In genomic region chr6:80287607-80288006, GRCh38 we compare ENCODE assay signal across 16 cellular contexts.
DNase-seq lines count a peak whose midpoint lies in the region; ATAC-seq, FAIRE-seq and TF ChIP-seq lines count a peak whose summit lies in the region.
"Had no signal": no experiment of that assay in that cellular context is flagged by ENCODE, and none has a peak within 500 bp of the region (broad histone marks: within the 10 kb centered on the region; RNA-seq: fewer than 3 reads in every experiment).

No MANE protein-coding gene starts in this region.

- H3K4me3 Mint-ChIP-seq in mesothelial cell of epicardium, result no peak overlapping the region
- H3K4me3 Mint-ChIP-seq: CD4-positive, alpha-beta T cell had no signal

- H3K27ac ChIP-seq in Karpas-422 (ENCODE audit: low read length), result no peak overlapping the region
- H3K27ac ChIP-seq: GM23248, HL-60 had no signal

- H3K4me2 ChIP-seq in Karpas-422 (ENCODE audit: low read depth, low read length, poor library complexity, severe bottlenecking), result no peak overlapping the region

- peak overlapping the region; percentile 39 for H3K27ac Mint-ChIP-seq in mesothelial cell of epicardium
- H3K27ac Mint-ChIP-seq: CD4-positive, alpha-beta T cell had no signal

- H3K9ac ChIP-seq in Karpas-422 (ENCODE audit: low read length), result no peak overlapping the region
- H3K9ac ChIP-seq: GM23248 had no signal

- peaks cover 5% of the 10 kb centered on the region; the same call in 1 of the 2 replicates for H3K79me2 ChIP-seq in Karpas-422 (ENCODE audit: low read length)

- no peak for TF ChIP-seq CTCF in bronchial epithelial cell (IDR thresholded peaks at IDR 0.05; ENCODE audit: insufficient read depth, low read length, severe bottlenecking)
- no peak for TF ChIP-seq CTCF in mesothelial cell of epicardium (IDR thresholded peaks at IDR 0.05; ENCODE audit: unreplicated experiment)

- peaks cover 36% of the 10 kb centered on the region for H3K4me1 Mint-ChIP-seq in mesothelial cell of epicardium

- no peaks in the 10 kb centered on the region; the same call in 1 of the 2 replicates for H3K9me3 ChIP-seq in Karpas-422 (ENCODE audit: low read length)

- no peaks in the 10 kb centered on the region for H4K20me1 ChIP-seq in Karpas-422 (ENCODE audit: insufficient read depth, low read depth, low read length)

- H2AFZ ChIP-seq in Karpas-422 (ENCODE audit: low read length), result no peak overlapping the region
- H2AFZ ChIP-seq: GM23248 had no signal

- DNase-seq in Right ventricle myocardium inferior (ENCODE audit: missing footprints) (peak; percentile 54), left cardiac atrium (no peak), bronchial epithelial cell (ENCODE audit: low read depth) (peak; percentile 30), mesothelial cell of epicardium (ENCODE audit: low spot score in 2 of 2, unreplicated experiment in 2 of 2) (no peak), nucleus accumbens (lab: John Stamatoyannopoulos, UW) (no peak), glomerular visceral epithelial cell (ENCODE audit: extremely low spot score) (no peak), Karpas-422 (no peak)
- DNase-seq: ACHN; C1 segment of cervical spinal cord; Calu3; CD4-positive, alpha-beta T cell; DMS 273 treated with DMSO at 0.1 percent for 48 hours; GM23248; H7 had no signal

- no peaks in the 10 kb centered on the region for H3K9me2 ChIP-seq in Karpas-422 (replicated peaks; ENCODE audit: insufficient read depth, low read length)

- peaks cover 4% of the 10 kb centered on the region; the same call in 1 of the 2 replicates for H3K4me1 ChIP-seq in Karpas-422 (ENCODE audit: low read length)

- intact Hi-C loops in Right ventricle myocardium inferior (cut with DNase I), result no loop called here
- intact Hi-C loops in left cardiac atrium (cut with DNase I), result no loop called here

- H3K36me3 ChIP-seq in bronchial epithelial cell (ENCODE audit: control insufficient read depth, insufficient read depth, low read length) (no peaks in the 10 kb centered on the region), Karpas-422 (ENCODE audit: insufficient read depth, low read length) (no peaks in the 10 kb centered on the region)

- H3K9me3 Mint-ChIP-seq in mesothelial cell of epicardium, result peaks cover 12% of the 10 kb centered on the region
- H3K9me3 Mint-ChIP-seq: CD4-positive, alpha-beta T cell had no signal

- no peak for ATAC-seq in Right ventricle myocardium inferior
- no peak for ATAC-seq in left cardiac atrium

- H3K4me3 ChIP-seq in bronchial epithelial cell (ENCODE audit: low read depth, low read length) (no peak overlapping the region), Karpas-422 (ENCODE audit: low read length) (no peak overlapping the region)
- H3K4me3 ChIP-seq: GM23248 had no signal

- no peaks in the 10 kb centered on the region for H3K27me3 Mint-ChIP-seq in mesothelial cell of epicardium (ENCODE audit: low read depth)
- H3K27me3 Mint-ChIP-seq: CD4-positive, alpha-beta T cell had no signal

- no peak for FAIRE-seq in bronchial epithelial cell (lab: Jason Lieb, UNC)
- FAIRE-seq: GM18507 had no signal

- peaks cover 5% of the 10 kb centered on the region for H3K36me3 Mint-ChIP-seq in mesothelial cell of epicardium

- H3K27me3 ChIP-seq in bronchial epithelial cell (ENCODE audit: control insufficient read depth, insufficient read depth, low read length), result no peaks in the 10 kb centered on the region
- no peaks in the 10 kb centered on the region for H3K27me3 ChIP-seq in Karpas-422 (ENCODE audit: low read length)

Comparison
In these comparisons a context has a peak if more than half of its experiments do, and no peak if none do; other contexts are left out.
1. DNase-seq: peak in Right ventricle myocardium inferior (single experiment) and bronchial epithelial cell (single experiment); none in left cardiac atrium (single experiment), mesothelial cell of epicardium (0 of 2), nucleus accumbens (0 of 56), glomerular visceral epithelial cell (single experiment) and Karpas-422 (single experiment).